1 cellular context compared by ENCODE assay signal in genomic region chr11:73325036-73325981, GRCh38.
TF ChIP-seq lines count a peak whose summit lies in the region.

No MANE protein-coding gene starts in this region.

TF ChIP-seq in GM23338, 12 proteins besides CTCF, POLR2A, EP300 and RAD21 (continued from another document):
- TF ChIP-seq, protein P1, sequence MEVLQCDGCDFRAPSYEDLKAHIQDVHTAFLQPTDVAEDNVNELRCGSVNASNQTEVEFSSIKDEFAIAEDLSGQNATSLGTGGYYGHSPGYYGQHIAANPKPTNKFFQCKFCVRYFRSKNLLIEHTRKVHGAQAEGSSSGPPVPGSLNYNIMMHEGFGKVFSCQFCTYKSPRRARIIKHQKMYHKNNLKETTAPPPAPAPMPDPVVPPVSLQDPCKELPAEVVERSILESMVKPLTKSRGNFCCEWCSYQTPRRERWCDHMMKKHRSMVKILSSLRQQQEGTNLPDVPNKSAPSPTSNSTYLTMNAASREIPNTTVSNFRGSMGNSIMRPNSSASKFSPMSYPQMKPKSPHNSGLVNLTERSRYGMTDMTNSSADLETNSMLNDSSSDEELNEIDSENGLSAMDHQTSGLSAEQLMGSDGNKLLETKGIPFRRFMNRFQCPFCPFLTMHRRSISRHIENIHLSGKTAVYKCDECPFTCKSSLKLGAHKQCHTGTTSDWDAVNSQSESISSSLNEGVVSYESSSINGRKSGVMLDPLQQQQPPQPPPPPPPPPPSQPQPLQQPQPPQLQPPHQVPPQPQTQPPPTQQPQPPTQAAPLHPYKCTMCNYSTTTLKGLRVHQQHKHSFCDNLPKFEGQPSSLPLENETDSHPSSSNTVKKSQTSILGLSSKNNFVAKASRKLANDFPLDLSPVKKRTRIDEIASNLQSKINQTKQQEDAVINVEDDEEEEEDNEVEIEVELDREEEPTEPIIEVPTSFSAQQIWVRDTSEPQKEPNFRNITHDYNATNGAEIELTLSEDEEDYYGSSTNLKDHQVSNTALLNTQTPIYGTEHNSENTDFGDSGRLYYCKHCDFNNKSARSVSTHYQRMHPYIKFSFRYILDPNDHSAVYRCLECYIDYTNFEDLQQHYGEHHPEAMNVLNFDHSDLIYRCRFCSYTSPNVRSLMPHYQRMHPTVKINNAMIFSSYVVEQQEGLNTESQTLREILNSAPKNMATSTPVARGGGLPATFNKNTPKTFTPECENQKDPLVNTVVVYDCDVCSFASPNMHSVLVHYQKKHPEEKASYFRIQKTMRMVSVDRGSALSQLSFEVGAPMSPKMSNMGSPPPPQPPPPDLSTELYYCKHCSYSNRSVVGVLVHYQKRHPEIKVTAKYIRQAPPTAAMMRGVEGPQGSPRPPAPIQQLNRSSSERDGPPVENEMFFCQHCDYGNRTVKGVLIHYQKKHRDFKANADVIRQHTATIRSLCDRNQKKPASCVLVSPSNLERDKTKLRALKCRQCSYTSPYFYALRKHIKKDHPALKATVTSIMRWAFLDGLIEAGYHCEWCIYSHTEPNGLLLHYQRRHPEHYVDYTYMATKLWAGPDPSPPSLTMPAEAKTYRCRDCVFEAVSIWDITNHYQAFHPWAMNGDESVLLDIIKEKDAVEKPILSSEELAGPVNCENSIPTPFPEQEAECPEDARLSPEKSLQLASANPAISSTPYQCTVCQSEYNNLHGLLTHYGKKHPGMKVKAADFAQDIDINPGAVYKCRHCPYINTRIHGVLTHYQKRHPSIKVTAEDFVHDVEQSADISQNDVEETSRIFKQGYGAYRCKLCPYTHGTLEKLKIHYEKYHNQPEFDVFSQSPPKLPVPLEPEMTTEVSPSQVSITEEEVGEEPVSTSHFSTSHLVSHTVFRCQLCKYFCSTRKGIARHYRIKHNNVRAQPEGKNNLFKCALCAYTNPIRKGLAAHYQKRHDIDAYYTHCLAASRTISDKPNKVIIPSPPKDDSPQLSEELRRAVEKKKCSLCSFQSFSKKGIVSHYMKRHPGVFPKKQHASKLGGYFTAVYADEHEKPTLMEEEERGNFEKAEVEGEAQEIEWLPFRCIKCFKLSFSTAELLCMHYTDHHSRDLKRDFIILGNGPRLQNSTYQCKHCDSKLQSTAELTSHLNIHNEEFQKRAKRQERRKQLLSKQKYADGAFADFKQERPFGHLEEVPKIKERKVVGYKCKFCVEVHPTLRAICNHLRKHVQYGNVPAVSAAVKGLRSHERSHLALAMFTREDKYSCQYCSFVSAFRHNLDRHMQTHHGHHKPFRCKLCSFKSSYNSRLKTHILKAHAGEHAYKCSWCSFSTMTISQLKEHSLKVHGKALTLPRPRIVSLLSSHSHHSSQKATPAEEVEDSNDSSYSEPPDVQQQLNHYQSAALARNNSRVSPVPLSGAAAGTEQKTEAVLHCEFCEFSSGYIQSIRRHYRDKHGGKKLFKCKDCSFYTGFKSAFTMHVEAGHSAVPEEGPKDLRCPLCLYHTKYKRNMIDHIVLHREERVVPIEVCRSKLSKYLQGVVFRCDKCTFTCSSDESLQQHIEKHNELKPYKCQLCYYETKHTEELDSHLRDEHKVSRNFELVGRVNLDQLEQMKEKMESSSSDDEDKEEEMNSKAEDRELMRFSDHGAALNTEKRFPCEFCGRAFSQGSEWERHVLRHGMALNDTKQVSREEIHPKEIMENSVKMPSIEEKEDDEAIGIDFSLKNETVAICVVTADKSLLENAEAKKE (CRISPR knock-in tag; IDR thresholded peaks at IDR 0.05), result no peak
- TF ChIP-seq POLR2AphosphoS5 (IDR thresholded peaks at IDR 0.05; ENCODE audit: low read depth) (no peak), ZNF331 (CRISPR knock-in tag; IDR thresholded peaks at IDR 0.05; ENCODE audit: low read depth) (no peak)
